In genomic region chr11:2744166-2744565, GRCh38 we compare ENCODE assay signal across 25 cellular contexts. TPM values are rescaled to one million over a fixed set of nuclear protein-coding genes. Genes with fewer than 3 reads are reported as not detected.
DNase-seq lines count a peak whose midpoint lies in the region; ATAC-seq and TF ChIP-seq lines count a peak whose summit lies in the region.
"Had no signal": no experiment of that assay in that cellular context is flagged by ENCODE, and none has a peak within 500 bp of the region (broad histone marks: within the 10 kb centered on the region; RNA-seq: fewer than 3 reads in every experiment).

No MANE protein-coding gene starts in this region.

- no peak overlapping the region for H3K27ac ChIP-seq in OCI-LY7 (ENCODE audit: low read depth, low read length, poor library complexity, severe bottlenecking)
- H3K27ac ChIP-seq: 22Rv1, C4-2B, cardiac muscle cell, dorsolateral prefrontal cortex, hepatocyte had no signal

- no peaks in the 10 kb centered on the region for H3K36me3 ChIP-seq in OCI-LY7 (ENCODE audit: insufficient read depth, low read length)
- H3K36me3 ChIP-seq: cardiac muscle cell, MG63 had no signal

- CTCF ChIA-PET in OCI-LY7 (lab: Charles Lee; ENCODE audit: unreplicated experiment), result no interaction called here

- BruUV-seq in OCI-LY7 (replicated peaks; lab: Mats Ljungman, UMichigan), result no TSS peak

- H3K4me2 ChIP-seq in OCI-LY7 (ENCODE audit: low read length), result no peak overlapping the region
- H3K4me2 ChIP-seq: hepatocyte had no signal

- no peaks in the 10 kb centered on the region for H3K9me2 ChIP-seq in OCI-LY7 (ENCODE audit: insufficient read depth, low read length)

- POLR2A ChIA-PET in OCI-LY7 (lab: Charles Lee), result no interaction called here

- no peaks in the 10 kb centered on the region for H3K9me3 ChIP-seq in OCI-LY7 (ENCODE audit: low read length)
- H3K9me3 ChIP-seq: MG63 had no signal

- H2AFZ ChIP-seq in OCI-LY7 (ENCODE audit: low read length), result no peak overlapping the region
- H2AFZ ChIP-seq: hepatocyte had no signal

- peak; percentile 32 for ATAC-seq in left ventricle myocardium superior
- ATAC-seq: activated CD4-positive, CD25-positive, alpha-beta regulatory T cell treated with anti-CD3 and anti-CD28 coated beads, Interleukin-2, amount 50 U/mL, for 24 hours; activated T-helper 17 cell treated with anti-CD3 and anti-CD28 coated beads, Interleukin-2, amount 50 U/mL, for 72 hours; stimulated activated effector memory CD8-positive, alpha-beta T cell treated with anti-CD3 and anti-CD28 coated beads, Interleukin-12 subunit alpha, Interleukin-12 subunit beta, amount 100 ng/mL, for 72 hours had no signal

- no peaks in the 10 kb centered on the region for H3K4me1 ChIP-seq in OCI-LY7 (ENCODE audit: insufficient read depth, low read length, poor library complexity, severe bottlenecking)

- no peaks in the 10 kb centered on the region for H3K79me2 ChIP-seq in OCI-LY7 (ENCODE audit: insufficient read depth, low read depth, low read length)
- H3K79me2 ChIP-seq: hepatocyte had no signal

- no peak for TF ChIP-seq CTCF in OCI-LY7 (conservative IDR thresholded peaks at IDR 0.05; ENCODE audit: low read length)

- intact Hi-C loops in left ventricle myocardium superior (cut with micrococcal nuclease), result no loop called here
- intact Hi-C loops in OCI-LY7 (cut with micrococcal nuclease; ENCODE audit: unreplicated experiment), result no loop called here

- H4K20me1 ChIP-seq in OCI-LY7 (ENCODE audit: insufficient read depth, low read length), result no peaks in the 10 kb centered on the region

- no peak overlapping the region for H3K4me3 ChIP-seq in OCI-LY7 (ENCODE audit: low read depth, low read length, poor library complexity, severe bottlenecking)
- H3K4me3 ChIP-seq: cardiac muscle cell, dorsolateral prefrontal cortex, hepatocyte, MG63 had no signal

- peak; percentile 8 for DNase-seq in DMS 273 (lab: John Stamatoyannopoulos, UW; ENCODE audit: unreplicated experiment)
- no peak for DNase-seq in DMS 273 treated with DMSO at 0.1 percent for 48 hours (lab: John Stamatoyannopoulos, UW)
- DNase-seq in NCI-H524 treated with DMSO at 0.1 percent for 48 hours (lab: John Stamatoyannopoulos, UW), result peak; percentile 2
- peak; percentile 41 for DNase-seq in left ventricle myocardium superior
- DNase-seq in retina, result peak; percentile 34
- DNase-seq in stimulated activated CD4-positive, alpha-beta T cell treated with anti-CD3 and anti-CD28 coated beads, Interleukin-4, amount 100 ng/mL, for 4 hours, result no peak
- no peak for DNase-seq in NCI-H69 (lab: John Stamatoyannopoulos, UW)
- DNase-seq in OCI-LY7 (ENCODE audit: low spot score), result no peak
- DNase-seq: activated CD4-positive, alpha-beta memory T cell treated with anti-CD3 and anti-CD28 coated beads for 36 hours; activated CD8-positive, alpha-beta memory T cell treated with anti-CD3 and anti-CD28 coated beads, Interleukin-2, amount 50 U/mL, for 4 hours; activated naive CD8-positive, alpha-beta T cell treated with anti-CD3 and anti-CD28 coated beads for 36 hours; KG1; MG63; naive B cell; NCI-H1436; stimulated activated CD4-positive, alpha-beta T cell treated with anti-CD3 and anti-CD28 coated beads, Interleukin-12 subunit alpha, Interleukin-12 subunit beta, amount 100 ng/mL, for 4 hours; stimulated activated CD4-positive, alpha-beta T cell treated with anti-CD3 and anti-CD28 coated beads, Interleukin-4, amount 100 ng/mL, for 1 hour had no signal

RNA-seq across cellular contexts. Expression of gene KCNQ1OT1, which starts 44.4 kb away (rescaled TPM):
- total RNA-seq in left ventricle myocardium superior, result 0.35 TPM
- total RNA-seq in OCI-LY7 (2014; rRNA removed; shearing (Covaris generic)), result 2.5 and 2.9 TPM in 2 replicates
- total RNA-seq in OCI-LY7 (2022), result 3.4 TPM in 2 replicates

Comparison
In these comparisons a context has a peak if more than half of its experiments do, and no peak if none do; other contexts are left out.
1. DNase-seq: peak in DMS 273 (single experiment), NCI-H524 treated with DMSO at 0.1 percent for 48 hours (single experiment), left ventricle myocardium superior (single experiment) and retina (single experiment); none in DMS 273 treated with DMSO at 0.1 percent for 48 hours (single experiment), stimulated activated CD4-positive, alpha-beta T cell treated with anti-CD3 and anti-CD28 coated beads, Interleukin-4, amount 100 ng/mL, for 4 hours (0 of 2), NCI-H69 (single experiment) and OCI-LY7 (single experiment).